ENCODE assay signal across 29 cellular contexts in genomic region chr10:7477538-7478334, GRCh38.
DNase-seq lines count a peak whose midpoint lies in the region; ATAC-seq and TF ChIP-seq lines count a peak whose summit lies in the region.
"Had no signal": no experiment of that assay in that cellular context is flagged by ENCODE, and none has a peak within 500 bp of the region (broad histone marks: within the 10 kb centered on the region; RNA-seq: fewer than 3 reads in every experiment).

No MANE protein-coding gene starts in this region.

- H3K27ac Mint-ChIP-seq in T-cell = peak overlapping the region; percentile 81 to 99
- peak overlapping the region; percentile 63 for H3K27ac Mint-ChIP-seq in stimulated activated memory B cell treated with anti-CD40 and anti-IgM and Interleukin-4, amounts not matched to agents 10 μg/mL and 1 μg/mL and 100 μg/mL, for 72 hours
- H3K27ac Mint-ChIP-seq: activated naive CD4-positive, alpha-beta T cell treated with anti-CD3 and anti-CD28 coated beads for 36 hours; GM23338 had no signal

- in situ Hi-C loops in IMR-90 (cut with MboI; ENCODE audit: low sequenced_read_pairs) = no loop called here

- H4K91ac ChIP-seq in IMR-90 (ENCODE audit: insufficient read depth, low read depth, low read length) = no peak overlapping the region

- H2BK5ac ChIP-seq in IMR-90 (ENCODE audit: low read depth, low read length, poor library complexity, severe bottlenecking) = no peak overlapping the region

- H2BK20ac ChIP-seq in IMR-90 (ENCODE audit: low read depth, low read length) = no peak overlapping the region

- TF ChIP-seq RAD21 in SK-N-SH (IDR thresholded peaks at IDR 0.05; ENCODE audit: low read length) = no peak
- no peak for TF ChIP-seq RAD21 in IMR-90 (IDR thresholded peaks at IDR 0.05; ENCODE audit: low read length)

- ATAC-seq in SK-N-SH treated with all-trans-retinoic acid at 6 μM for 48 hours (no peak), IMR-90 (ENCODE audit: low read depth) (no peak), T-cell (replicated peaks in 1 of 4) (no peak), HG03095 (IDR thresholded peaks at IDR 0.05; ENCODE audit: unreplicated experiment) (no peak)
- no peak for ATAC-seq in stimulated activated memory B cell treated with anti-CD40 and anti-IgM and Interleukin-4, amounts not matched to agents 10 μg/mL and 1 μg/mL and 100 μg/mL, for 72 hours
- ATAC-seq: GM23338; stimulated activated naive CD8-positive, alpha-beta T cell treated with anti-CD3 and anti-CD28 coated beads, Interleukin-15, amount 100 ng/mL, for 72 hours had no signal

- no peak overlapping the region for H3K4me2 ChIP-seq in SK-N-SH
- no peak overlapping the region for H3K4me2 ChIP-seq in IMR-90 (ENCODE audit: low read depth, low read length)
- H3K4me2 ChIP-seq: GM23338 had no signal

- H3K9me2 ChIP-seq in SK-N-SH = no peaks in the 10 kb centered on the region

- BruUV-seq in IMR-90 (replicated peaks; lab: Mats Ljungman, UMichigan) = no TSS peak

- H3K23ac ChIP-seq in IMR-90 (ENCODE audit: low read depth, low read length) = no peak overlapping the region

- H3K18ac ChIP-seq in IMR-90 (ENCODE audit: low read depth, low read length) = no peak overlapping the region

- no peak overlapping the region for H4K5ac ChIP-seq in IMR-90 (ENCODE audit: low read depth, low read length)

- POLR2A ChIA-PET in SK-N-SH (lab: Yijun Ruan, JAX) = no interaction called here
- POLR2A ChIA-PET in IMR-90 (lab: Charles Lee; ENCODE audit: unreplicated experiment) = no interaction called here
- POLR2A ChIA-PET in T-cell (lab: Charles Lee) = no interaction called here
- POLR2A ChIA-PET in RWPE1 (lab: Yijun Ruan, JAX; ENCODE audit: low non-redundant PET) = no interaction called here

- no peaks in the 10 kb centered on the region for H4K20me1 ChIP-seq in SK-N-SH (ENCODE audit: insufficient read depth)
- no peaks in the 10 kb centered on the region for H4K20me1 ChIP-seq in IMR-90 (ENCODE audit: insufficient read depth, low read length)

- no peak overlapping the region for H2BK120ac ChIP-seq in IMR-90 (ENCODE audit: low read depth, low read length)

- H3K79me2 ChIP-seq in SK-N-SH (ENCODE audit: insufficient read depth) = no peaks in the 10 kb centered on the region

- no peak overlapping the region for H3K56ac ChIP-seq in IMR-90 (ENCODE audit: extremely low read depth, insufficient read depth, low read length)

- no peaks in the 10 kb centered on the region for H3K27me3 ChIP-seq in SK-N-SH (ENCODE audit: insufficient read depth)
- H3K27me3 ChIP-seq in IMR-90 (ENCODE audit: control insufficient read depth, insufficient read depth, low read length) = no peaks in the 10 kb centered on the region
- H3K27me3 ChIP-seq in prostate gland (replicated peaks; ENCODE audit: insufficient read depth) = no peaks in the 10 kb centered on the region
- H3K27me3 ChIP-seq: breast epithelium, thyroid gland had no signal

- H3K4me1 Mint-ChIP-seq in T-cell = peaks cover 61 to 67% (median 65%) of the 10 kb centered on the region in 3 donors
- H3K4me1 Mint-ChIP-seq in stimulated activated memory B cell treated with anti-CD40 and anti-IgM and Interleukin-4, amounts not matched to agents 10 μg/mL and 1 μg/mL and 100 μg/mL, for 72 hours = peaks cover 70% of the 10 kb centered on the region

- no peak for TF ChIP-seq EP300 in SK-N-SH (IDR thresholded peaks at IDR 0.05; ENCODE audit: borderline replicate concordance in 1 of 2, low read depth in 1 of 2, low read length in 1 of 2)

- H3K9me3 ChIP-seq in SK-N-SH = no peaks in the 10 kb centered on the region
- no peaks in the 10 kb centered on the region for H3K9me3 ChIP-seq in IMR-90 (ENCODE audit: control insufficient read depth, insufficient read depth, low read length)
- no peaks in the 10 kb centered on the region for H3K9me3 ChIP-seq in prostate gland
- H3K9me3 ChIP-seq: breast epithelium, left ventricle myocardium inferior, thyroid gland had no signal

- no peaks in the 10 kb centered on the region for H3K9me3 Mint-ChIP-seq in T-cell
- H3K9me3 Mint-ChIP-seq in stimulated activated memory B cell treated with anti-CD40 and anti-IgM and Interleukin-4, amounts not matched to agents 10 μg/mL and 1 μg/mL and 100 μg/mL, for 72 hours = peaks cover 3% of the 10 kb centered on the region
- H3K9me3 Mint-ChIP-seq: activated T-helper 1 cell treated with anti-CD3 and anti-CD28 coated beads, Interleukin-12 subunit alpha, Interleukin-12 subunit beta, Interleukin-2, Interleukin-4 antibody, amounts not matched to agents 30 ng/mL and 10 ng/mL and 1 ng/mL, durations not matched to agents 14 hours and 24 hours and 36 hours; GM23338; stimulated activated naive CD8-positive, alpha-beta T cell treated with anti-CD3 and anti-CD28 coated beads, Interleukin-15, amount 100 ng/mL, for 72 hours had no signal

- H3K9ac ChIP-seq in SK-N-SH = no peak overlapping the region
- no peak overlapping the region for H3K9ac ChIP-seq in IMR-90 (ENCODE audit: low read depth, low read length)

- no peak overlapping the region for H3K14ac ChIP-seq in IMR-90 (replicated peaks; ENCODE audit: low read depth, low read length)

- no peak for DNase-seq in SK-N-SH
- DNase-seq in IMR-90 = no peak
- no peak for DNase-seq in T-cell
- no peak for DNase-seq in prostate gland (ENCODE audit: low spot score)
- DNase-seq in RWPE1 (ENCODE audit: low spot score) = no peak
- DNase-seq: activated CD4-positive, alpha-beta T cell treated with anti-CD3 and anti-CD28 coated beads, Interleukin-2, amount 50 U/mL, for 4 hours; activated CD4-positive, CD25-positive, alpha-beta regulatory T cell; activated naive CD4-positive, alpha-beta T cell treated with anti-CD3 and anti-CD28 coated beads for 36 hours; COR-L47; DMS79 treated with DMSO at 0.1 percent for 48 hours; effector CD8-positive, alpha-beta T cell; glutamatergic neuron; islet precursor cell; left ventricle myocardium inferior; naive B cell; NCI-H1436; NCI-H748 treated with DMSO at 0.1 percent for 48 hours; occipital lobe; OCI-M1; stimulated activated naive CD8-positive, alpha-beta T cell treated with anti-CD3 and anti-CD28 coated beads, Interleukin-15, amount 100 ng/mL, for 72 hours; SW 1271; thyroid gland had no signal

- no peak overlapping the region for H3K27ac ChIP-seq in SK-N-SH (ENCODE audit: low read depth in 2 of 2, low read length in 1 of 2)
- no peak overlapping the region for H3K27ac ChIP-seq in IMR-90 (ENCODE audit: insufficient read depth, low read length)
- H3K27ac ChIP-seq in prostate gland = no peak overlapping the region
- H3K27ac ChIP-seq in RWPE1 = no peak overlapping the region
- H3K27ac ChIP-seq: 22Rv1, breast epithelium, left ventricle myocardium inferior, thyroid gland had no signal

- H3K4me1 ChIP-seq in SK-N-SH (ENCODE audit: control insufficient read depth in 1 of 2, insufficient read depth in 2 of 2, low read depth in 1 of 2, low read length in 1 of 2) (peaks cover 0 to 8% of the 10 kb centered on the region in 2 experiments; a peak in 1 of 4 replicates), IMR-90 (ENCODE audit: control insufficient read depth, insufficient read depth, low read length) (no peaks in the 10 kb centered on the region), prostate gland (replicated peaks) (no peaks in the 10 kb centered on the region)
- H3K4me1 ChIP-seq: breast epithelium had no signal

- no peaks in the 10 kb centered on the region for H3K36me3 Mint-ChIP-seq in T-cell
- H3K36me3 Mint-ChIP-seq in stimulated activated memory B cell treated with anti-CD40 and anti-IgM and Interleukin-4, amounts not matched to agents 10 μg/mL and 1 μg/mL and 100 μg/mL, for 72 hours = peaks cover 7% of the 10 kb centered on the region

- no peak overlapping the region for H3K4me3 ChIP-seq in SK-N-SH (ENCODE audit: low read depth in 2 of 2, low read length in 1 of 2)
- H3K4me3 ChIP-seq in IMR-90 (ENCODE audit: insufficient read depth, low read depth, low read length) = no peak overlapping the region
- H3K4me3 ChIP-seq in prostate gland = no peak overlapping the region
- H3K4me3 ChIP-seq: breast epithelium, GM23338, left ventricle myocardium inferior, thyroid gland had no signal

- H4K8ac ChIP-seq in IMR-90 (ENCODE audit: low read depth in 2 of 2, low read length in 2 of 2) = no peak overlapping the region

- H3F3A ChIP-seq in SK-N-SH (replicated peaks; ENCODE audit: insufficient read depth) = no peaks in the 10 kb centered on the region

- H2AFZ ChIP-seq in SK-N-SH (ENCODE audit: low read depth) (0 out of 2 replicates have a peak overlapping the region, but pooled peaks have one; percentile 16), IMR-90 (replicated peaks; ENCODE audit: low read length, poor library complexity) (peak overlapping the region; percentile 43)
- H2AFZ ChIP-seq: GM23338 had no signal

- H3K4ac ChIP-seq in IMR-90 (ENCODE audit: low read depth, low read length) = no peak overlapping the region

- H2BK15ac ChIP-seq in IMR-90 (ENCODE audit: low read depth, low read length) = no peak overlapping the region

- TF ChIP-seq CTCF in SK-N-SH (IDR thresholded peaks at IDR 0.05) (no peak), IMR-90 (conservative IDR thresholded peaks at IDR 0.05; ENCODE audit: low read depth, low read length) (no peak), prostate gland (IDR thresholded peaks at IDR 0.05) (no peak), RWPE1 (conservative IDR thresholded peaks at IDR 0.05; ENCODE audit: low read depth) (no peak)

- no peaks in the 10 kb centered on the region for H3K9me1 ChIP-seq in IMR-90 (ENCODE audit: insufficient read depth, low read length)

- no peaks in the 10 kb centered on the region for H3K36me3 ChIP-seq in SK-N-SH (replicated peaks in 1 of 2; ENCODE audit: control insufficient read depth in 1 of 2, insufficient read depth in 2 of 2, low read length in 1 of 2)
- H3K36me3 ChIP-seq in IMR-90 (ENCODE audit: control insufficient read depth, insufficient read depth, low read length) = no peaks in the 10 kb centered on the region
- H3K36me3 ChIP-seq in prostate gland = no peaks in the 10 kb centered on the region
- H3K36me3 ChIP-seq: breast epithelium, left ventricle myocardium inferior, thyroid gland had no signal

- no peaks in the 10 kb centered on the region for H3K27me3 Mint-ChIP-seq in T-cell
- no peaks in the 10 kb centered on the region for H3K27me3 Mint-ChIP-seq in stimulated activated memory B cell treated with anti-CD40 and anti-IgM and Interleukin-4, amounts not matched to agents 10 μg/mL and 1 μg/mL and 100 μg/mL, for 72 hours
- H3K27me3 Mint-ChIP-seq: naive B cell; stimulated activated naive CD8-positive, alpha-beta T cell treated with anti-CD3 and anti-CD28 coated beads, Interleukin-15, amount 100 ng/mL, for 72 hours had no signal

- CTCF ChIA-PET in SK-N-SH (lab: Yijun Ruan, JAX) (no interaction called here), IMR-90 (lab: Yijun Ruan, JAX) (no interaction called here), T-cell (lab: Charles Lee) (no interaction called here), RWPE1 (lab: Yijun Ruan, JAX) (no interaction called here)

- dilution Hi-C loops in IMR-90 (cut with HindIII; ENCODE audit: low sequenced_read_pairs, unreplicated experiment) = no loop called here

- 55% methylated on average over 10 of the region's 10 CpGs for WGBS in SK-N-SH (ENCODE audit: low lambda C conversion rate)
- 96% methylated on average over 3 of the region's 10 CpGs; no CpG with 5 or more reads in 1 of the 2 experiments for WGBS in IMR-90 (ENCODE audit: extremely low coverage in 2 of 2, insufficient read length in 1 of 2), 2 experiments
- WGBS in prostate gland = 95% methylated on average over 10 of the region's 10 CpGs

- H3K79me1 ChIP-seq in IMR-90 (ENCODE audit: low read depth in 1 of 2, low read length in 2 of 2) = no peaks in the 10 kb centered on the region

- TF ChIP-seq POLR2A in IMR-90 (IDR thresholded peaks at IDR 0.05; ENCODE audit: low read depth, low read length) (no peak), prostate gland (IDR thresholded peaks at IDR 0.05) (no peak)

- H3K4me3 Mint-ChIP-seq in T-cell = no peak overlapping the region
- no peak overlapping the region for H3K4me3 Mint-ChIP-seq in stimulated activated memory B cell treated with anti-CD40 and anti-IgM and Interleukin-4, amounts not matched to agents 10 μg/mL and 1 μg/mL and 100 μg/mL, for 72 hours
- H3K4me3 Mint-ChIP-seq: activated naive CD4-positive, alpha-beta T cell treated with anti-CD3 and anti-CD28 coated beads for 36 hours; activated T-helper 1 cell treated with anti-CD3 and anti-CD28 coated beads, Interleukin-12 subunit alpha, Interleukin-12 subunit beta, Interleukin-2, Interleukin-4 antibody, amounts not matched to agents 30 ng/mL and 10 ng/mL and 1 ng/mL, durations not matched to agents 14 hours and 24 hours and 36 hours; GM23338 had no signal

- peak overlapping the region; percentile 9 for H2AK9ac ChIP-seq in IMR-90 (replicated peaks; ENCODE audit: low read depth, low read length, poor library complexity)

- intact Hi-C loops in IMR-90 (cut with micrococcal nuclease) = no loop called here
- intact Hi-C loops in prostate gland (cut with DNase I) = no loop called here

- no peak overlapping the region for H2AK5ac ChIP-seq in IMR-90 (ENCODE audit: low read depth, low read length)
